22 cellular contexts compared by ENCODE assay signal in the genomic region with DNA sequence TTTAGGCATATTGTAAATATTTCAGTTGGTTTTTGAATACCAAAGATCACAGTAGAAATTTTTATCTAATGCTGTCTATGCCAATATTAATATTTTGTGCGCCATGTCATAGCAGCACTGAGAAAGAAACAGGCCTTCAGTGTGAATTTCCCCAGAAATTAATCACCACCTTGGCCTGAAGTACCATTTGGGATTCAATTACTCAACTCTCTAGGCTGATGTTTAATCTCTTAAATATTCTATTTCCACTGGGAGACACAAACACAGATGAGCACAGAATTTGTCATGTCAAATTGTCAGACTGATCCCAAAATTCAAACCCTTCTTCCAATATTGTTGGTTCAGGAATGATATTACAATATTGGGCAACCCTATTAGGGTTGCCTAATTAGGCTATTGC.
DNase-seq lines count a peak whose midpoint lies in the region; ATAC-seq and TF ChIP-seq lines count a peak whose summit lies in the region.
"Had no signal": no experiment of that assay in that cellular context is flagged by ENCODE, and none has a peak within 500 bp of the region (broad histone marks: within the 10 kb centered on the region; RNA-seq: fewer than 3 reads in every experiment).

No MANE protein-coding gene starts in this region.

- no peak overlapping the region for H3K23ac ChIP-seq in mesendoderm (ENCODE audit: low read length)

- no peaks in the 10 kb centered on the region for H3K4me1 ChIP-seq in mesendoderm (ENCODE audit: control insufficient read depth, low read depth, low read length)
- H3K4me1 ChIP-seq: Caco-2 had no signal

- no peak overlapping the region for H3K27ac ChIP-seq in mesendoderm (ENCODE audit: low read depth, low read length)
- H3K27ac ChIP-seq: C4-2B, PC-9, SK-N-MC had no signal

- H2BK15ac ChIP-seq in mesendoderm (replicated peaks; ENCODE audit: low read depth): no peak overlapping the region

- H3K4me3 ChIP-seq in AG10803 (ENCODE audit: low read length): no peak overlapping the region
- H3K4me3 ChIP-seq in mesendoderm (ENCODE audit: low read length): no peak overlapping the region
- H3K4me3 ChIP-seq: MG63, PC-9, SK-N-MC had no signal

- H3K9ac ChIP-seq in mesendoderm (ENCODE audit: low read length): no peak overlapping the region

- H4K8ac ChIP-seq in mesendoderm (ENCODE audit: low read depth, low read length): no peak overlapping the region

- no peak overlapping the region for H3K56ac ChIP-seq in mesendoderm (ENCODE audit: low read length)

- no peak overlapping the region for H2BK5ac ChIP-seq in mesendoderm (ENCODE audit: low read length)

- no peak overlapping the region for H2AK5ac ChIP-seq in mesendoderm (ENCODE audit: low read length)

- intact Hi-C loops in left ventricle myocardium superior (cut with micrococcal nuclease): no loop called here

- no peak overlapping the region for H3K4ac ChIP-seq in mesendoderm (ENCODE audit: low read depth, low read length)

- peak; percentile 64 for ATAC-seq in left ventricle myocardium superior
- ATAC-seq: CD8-positive, alpha-beta T cell had no signal

- no CpG with 5 or more reads among the region's 1 CpG for WGBS in mesendoderm (ENCODE audit: extremely low coverage, insufficient coverage, low lambda C conversion rate)

- no peaks in the 10 kb centered on the region for H3K79me2 ChIP-seq in mesendoderm (ENCODE audit: control insufficient read depth, insufficient read depth, low read length)

- no peak for TF ChIP-seq CTCF in AG10803 (conservative IDR thresholded peaks at IDR 0.05; ENCODE audit: low read length)

- no peak overlapping the region for H2BK120ac ChIP-seq in mesendoderm (ENCODE audit: low read depth, low read length)

- H3K36me3 ChIP-seq in mesendoderm (ENCODE audit: control insufficient read depth, insufficient read depth, low read length): no peaks in the 10 kb centered on the region
- H3K36me3 ChIP-seq: MG63 had no signal

- no peak overlapping the region for H3K4me2 ChIP-seq in mesendoderm (ENCODE audit: low read length)
- H3K4me2 ChIP-seq: PC-9 had no signal

- no peak overlapping the region for H4K5ac ChIP-seq in mesendoderm (ENCODE audit: low read length)

- DNase-seq in AG10803 (ENCODE audit: low read depth) (peak; percentile 59), EL (peak; percentile 25), LHCN-M2 (ENCODE audit: low read depth) (peak; percentile 31), left ventricle myocardium superior (no peak), HuH-7 (ENCODE audit: low spot score) (no peak), SIG-M5 treated with dmso at 0.1 percent for 504 hours (lab: John Stamatoyannopoulos, UW; ENCODE audit: unreplicated experiment) (no peak), mesendoderm (no peak)
- DNase-seq in activated naive CD4-positive, alpha-beta T cell treated with anti-CD3 and anti-CD28 coated beads, Interleukin-2, amount 50 U/mL, for 16 hours: no peak
- DNase-seq: Caco-2; CD8-positive, alpha-beta T cell; GF-D8; KBM-7; MG63; NCI-H1105 treated with DMSO at 0.1 percent for 48 hours; NCI-H146; NCI-H1930; NCI-H446 treated with DMSO at 0.1 percent for 48 hours; NCI-H526; PC-9; SHP77 treated with DMSO at 0.1 percent for 48 hours had no signal

- H3K79me1 ChIP-seq in mesendoderm (ENCODE audit: low read length): no peaks in the 10 kb centered on the region

- H3K27me3 ChIP-seq in mesendoderm (ENCODE audit: insufficient read depth, low read length, poor library complexity): no peaks in the 10 kb centered on the region
- H3K27me3 ChIP-seq: MG63 had no signal

- H3K18ac ChIP-seq in mesendoderm (ENCODE audit: low read length): no peak overlapping the region

Comparison
In these comparisons a context has a peak if more than half of its experiments do, and no peak if none do; other contexts are left out.
1. DNase-seq: peak in AG10803 (single experiment), EL (single experiment) and LHCN-M2 (single experiment); none in left ventricle myocardium superior (single experiment), HuH-7 (single experiment), SIG-M5 treated with dmso at 0.1 percent for 504 hours (single experiment), activated naive CD4-positive, alpha-beta T cell treated with anti-CD3 and anti-CD28 coated beads, Interleukin-2, amount 50 U/mL, for 16 hours (single experiment) and mesendoderm (single experiment).